Comparison of ENCODE assay signal across 1 cellular context in the genomic region with DNA sequence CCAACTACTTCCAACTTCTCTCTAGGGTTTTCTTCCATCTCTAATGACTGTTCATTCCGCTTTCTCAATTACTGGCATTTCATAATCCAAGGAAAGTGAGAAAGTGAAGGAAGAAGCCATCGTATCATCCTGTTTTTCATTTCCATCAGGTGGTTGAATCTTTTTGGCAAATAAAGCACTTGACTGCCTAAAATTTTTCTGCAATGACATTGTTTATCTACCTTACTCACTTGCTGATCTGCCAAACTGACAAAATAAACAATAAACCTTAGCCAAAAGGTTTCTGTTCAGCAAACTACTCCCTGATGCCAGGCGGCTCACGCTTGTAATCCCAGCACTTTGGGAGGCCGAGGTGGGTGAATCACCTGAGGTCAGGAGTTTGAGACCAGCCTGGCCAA.
TF ChIP-seq lines count a peak whose summit lies in the region.

No MANE protein-coding gene starts in this region.

TF ChIP-seq in GM12878, 131 proteins besides CTCF, POLR2A, EP300 and RAD21 (continued from another document):
- TF ChIP-seq, protein P1, sequence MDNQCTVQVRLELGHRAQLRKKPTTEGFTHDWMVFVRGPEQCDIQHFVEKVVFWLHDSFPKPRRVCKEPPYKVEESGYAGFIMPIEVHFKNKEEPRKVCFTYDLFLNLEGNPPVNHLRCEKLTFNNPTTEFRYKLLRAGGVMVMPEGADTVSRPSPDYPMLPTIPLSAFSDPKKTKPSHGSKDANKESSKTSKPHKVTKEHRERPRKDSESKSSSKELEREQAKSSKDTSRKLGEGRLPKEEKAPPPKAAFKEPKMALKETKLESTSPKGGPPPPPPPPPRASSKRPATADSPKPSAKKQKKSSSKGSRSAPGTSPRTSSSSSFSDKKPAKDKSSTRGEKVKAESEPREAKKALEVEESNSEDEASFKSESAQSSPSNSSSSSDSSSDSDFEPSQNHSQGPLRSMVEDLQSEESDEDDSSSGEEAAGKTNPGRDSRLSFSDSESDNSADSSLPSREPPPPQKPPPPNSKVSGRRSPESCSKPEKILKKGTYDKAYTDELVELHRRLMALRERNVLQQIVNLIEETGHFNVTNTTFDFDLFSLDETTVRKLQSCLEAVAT (IDR thresholded peaks at IDR 0.05): no peak; the same call in none of the 2 replicates
